ENCODE assay signal across 20 cellular contexts in the genomic region with DNA sequence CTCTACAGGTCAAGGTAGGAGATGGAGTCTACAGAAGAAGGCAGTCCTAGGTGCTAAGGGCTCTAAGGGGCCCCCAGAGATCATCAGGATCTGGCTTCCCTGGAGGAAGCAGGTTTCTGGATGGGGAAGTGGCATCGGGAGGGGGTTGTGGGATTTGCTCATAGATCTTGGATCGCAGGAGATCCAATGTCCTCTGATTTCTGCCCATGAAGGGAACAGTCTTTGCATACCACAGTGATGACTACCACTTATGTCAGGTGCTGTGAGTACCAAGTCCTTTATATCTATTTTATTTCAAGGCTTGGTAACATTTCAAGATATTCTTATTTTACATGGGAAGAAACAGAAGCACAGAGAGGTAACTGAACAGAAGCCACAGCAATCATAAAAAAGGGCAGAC.
DNase-seq lines count a peak whose midpoint lies in the region; ATAC-seq, FAIRE-seq and TF ChIP-seq lines count a peak whose summit lies in the region.
"Had no signal": no experiment of that assay in that cellular context is flagged by ENCODE, and none has a peak within 500 bp of the region (broad histone marks: within the 10 kb centered on the region; RNA-seq: fewer than 3 reads in every experiment).

No MANE protein-coding gene starts in this region.

- no peaks in the 10 kb centered on the region for H4K20me1 ChIP-seq in MM.1S (ENCODE audit: insufficient read depth, low read length)
- H4K20me1 ChIP-seq: BLaER1 treated with 17β-estradiol and CSF1 and Interleukin-3, amounts not matched to agents 10 nM and 100 nM had no signal

- no peak overlapping the region for H3K4me3 ChIP-seq in MM.1S (ENCODE audit: low read length)
- H3K4me3 ChIP-seq: BLaER1 treated with 17β-estradiol and CSF1 and Interleukin-3, amounts not matched to agents 10 nM and 100 nM; GM12878; GM23338; K562 had no signal

- peak; percentile 67 for FAIRE-seq in urothelium cell line (lab: Jason Lieb, UNC)
- FAIRE-seq: GM12878, H54, HTR-8/SVneo, K562 had no signal

- ATAC-seq in GM18505 (IDR thresholded peaks at IDR 0.05; ENCODE audit: unreplicated experiment) (no peak), HG02610 (IDR thresholded peaks at IDR 0.05; ENCODE audit: unreplicated experiment) (no peak)
- ATAC-seq: CD8-positive, alpha-beta T cell; GM12878; GM23338; K562 had no signal

- TF ChIP-seq POLR2A in GM18505 (IDR thresholded peaks at IDR 0.05; ENCODE audit: borderline replicate concordance, extremely low read depth, insufficient read depth, insufficient read length), result no peak

- no peak overlapping the region for H3K9ac ChIP-seq in MM.1S (ENCODE audit: low read length)
- H3K9ac ChIP-seq: BLaER1 treated with 17β-estradiol and CSF1 and Interleukin-3, amounts not matched to agents 10 nM and 100 nM had no signal

- no peak overlapping the region for H3K4me2 ChIP-seq in MM.1S (ENCODE audit: low read depth, low read length)
- H3K4me2 ChIP-seq: BLaER1 treated with 17β-estradiol and CSF1 and Interleukin-3, amounts not matched to agents 10 nM and 100 nM; GM23338 had no signal

- no peaks in the 10 kb centered on the region; the same call in 1 of the 2 replicates for H3K9me2 ChIP-seq in MM.1S (replicated peaks; ENCODE audit: insufficient read depth, low read length)

- H3K9me3 ChIP-seq in MM.1S (replicated peaks; ENCODE audit: insufficient read depth, low read length), result no peaks in the 10 kb centered on the region

- no peak overlapping the region for H3K27ac ChIP-seq in MM.1S (ENCODE audit: low read length)
- H3K27ac ChIP-seq: 22Rv1; BLaER1 treated with 17β-estradiol and CSF1 and Interleukin-3, amounts not matched to agents 10 nM and 100 nM; HL-60 had no signal

- no peak overlapping the region for H2AFZ ChIP-seq in MM.1S (ENCODE audit: low read length)
- H2AFZ ChIP-seq: GM23338 had no signal

- no peaks in the 10 kb centered on the region for H3K4me1 ChIP-seq in MM.1S (ENCODE audit: low read length)

- no peak for TF ChIP-seq CTCF in MM.1S (IDR thresholded peaks at IDR 0.05; ENCODE audit: low read length)

- no peaks in the 10 kb centered on the region for H3K36me3 ChIP-seq in MM.1S (replicated peaks; ENCODE audit: insufficient read depth, low read length)
- H3K36me3 ChIP-seq: BLaER1 treated with 17β-estradiol and CSF1 and Interleukin-3, amounts not matched to agents 10 nM and 100 nM had no signal

- no peaks in the 10 kb centered on the region for H3F3A ChIP-seq in MM.1S (ENCODE audit: insufficient read depth, low read length)

- no peaks in the 10 kb centered on the region for H3K27me3 ChIP-seq in MM.1S (replicated peaks; ENCODE audit: insufficient read depth, low read length)
- H3K27me3 ChIP-seq: BLaER1 treated with 17β-estradiol and CSF1 and Interleukin-3, amounts not matched to agents 10 nM and 100 nM had no signal

- no peaks in the 10 kb centered on the region for H3K79me2 ChIP-seq in MM.1S (ENCODE audit: low read length)

- DNase-seq in A172 (ENCODE audit: low spot score) (peak; percentile 48), LHCN-M2 (ENCODE audit: low read depth) (peak; percentile 38), astrocyte of the hippocampus (ENCODE audit: low read depth, low spot score) (peak; percentile 26), urothelium cell line (ENCODE audit: low spot score) (peak; percentile 72), MM.1S (no peak)
- DNase-seq: Calu3; CD8-positive, alpha-beta T cell; DMS79 treated with DMSO at 0.1 percent for 48 hours; HCEC 1CT; IMR-90 had no signal
